ENCODE assay signal across 1 cellular context in the genomic region with DNA sequence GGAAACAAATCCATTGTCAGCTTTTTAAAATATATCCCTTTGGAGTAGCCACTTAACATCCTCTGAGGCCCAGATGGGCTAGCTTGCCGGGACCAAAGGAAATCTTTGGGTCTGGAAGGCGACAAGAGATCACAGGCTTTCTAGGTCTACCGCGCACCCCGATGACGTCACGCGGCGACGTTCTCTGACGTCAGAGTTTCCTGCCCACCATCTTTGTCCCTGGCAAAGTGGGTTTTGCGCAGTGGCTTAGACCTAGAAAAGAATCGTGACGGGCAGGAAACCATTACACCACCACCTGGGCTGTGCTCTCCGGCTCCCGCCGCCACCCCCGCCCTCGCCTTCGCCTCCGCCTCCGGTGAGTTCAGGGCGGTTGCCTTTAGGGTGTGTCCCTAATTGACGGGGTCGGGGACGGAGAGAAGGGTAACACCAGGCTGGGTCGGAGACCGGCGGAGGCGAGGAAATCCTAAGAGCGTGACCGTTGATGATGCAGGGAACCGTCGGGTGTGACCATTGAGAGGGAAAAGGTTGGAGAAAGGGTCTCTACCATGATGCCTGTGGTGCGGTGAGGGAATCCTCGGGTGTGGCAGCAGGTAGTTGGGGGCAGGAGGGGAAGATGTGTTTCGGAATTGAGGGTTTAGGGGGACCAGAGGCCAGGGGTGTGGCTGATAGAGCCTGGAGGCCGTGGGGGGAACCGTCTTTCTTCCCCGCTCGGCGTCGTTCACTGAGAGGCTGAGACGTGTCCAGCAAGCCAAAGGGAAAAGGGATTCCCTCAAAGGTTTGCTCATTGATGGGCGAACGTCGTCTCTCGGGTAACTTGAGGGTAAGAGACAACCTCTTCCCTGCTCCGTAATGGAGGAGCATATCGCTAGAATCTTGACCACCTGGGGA.
TF ChIP-seq lines count a peak whose summit lies in the region.

A gene (plus strand): TSS at position 249 of the 888 bp plus-strand sequence. CDS start 6,709 bp downstream, outside the sequence.

TF ChIP-seq in HepG2, 621 proteins besides CTCF, POLR2A, EP300 and RAD21 (continued from another document and continues in another):
- TF ChIP-seq, protein P1, sequence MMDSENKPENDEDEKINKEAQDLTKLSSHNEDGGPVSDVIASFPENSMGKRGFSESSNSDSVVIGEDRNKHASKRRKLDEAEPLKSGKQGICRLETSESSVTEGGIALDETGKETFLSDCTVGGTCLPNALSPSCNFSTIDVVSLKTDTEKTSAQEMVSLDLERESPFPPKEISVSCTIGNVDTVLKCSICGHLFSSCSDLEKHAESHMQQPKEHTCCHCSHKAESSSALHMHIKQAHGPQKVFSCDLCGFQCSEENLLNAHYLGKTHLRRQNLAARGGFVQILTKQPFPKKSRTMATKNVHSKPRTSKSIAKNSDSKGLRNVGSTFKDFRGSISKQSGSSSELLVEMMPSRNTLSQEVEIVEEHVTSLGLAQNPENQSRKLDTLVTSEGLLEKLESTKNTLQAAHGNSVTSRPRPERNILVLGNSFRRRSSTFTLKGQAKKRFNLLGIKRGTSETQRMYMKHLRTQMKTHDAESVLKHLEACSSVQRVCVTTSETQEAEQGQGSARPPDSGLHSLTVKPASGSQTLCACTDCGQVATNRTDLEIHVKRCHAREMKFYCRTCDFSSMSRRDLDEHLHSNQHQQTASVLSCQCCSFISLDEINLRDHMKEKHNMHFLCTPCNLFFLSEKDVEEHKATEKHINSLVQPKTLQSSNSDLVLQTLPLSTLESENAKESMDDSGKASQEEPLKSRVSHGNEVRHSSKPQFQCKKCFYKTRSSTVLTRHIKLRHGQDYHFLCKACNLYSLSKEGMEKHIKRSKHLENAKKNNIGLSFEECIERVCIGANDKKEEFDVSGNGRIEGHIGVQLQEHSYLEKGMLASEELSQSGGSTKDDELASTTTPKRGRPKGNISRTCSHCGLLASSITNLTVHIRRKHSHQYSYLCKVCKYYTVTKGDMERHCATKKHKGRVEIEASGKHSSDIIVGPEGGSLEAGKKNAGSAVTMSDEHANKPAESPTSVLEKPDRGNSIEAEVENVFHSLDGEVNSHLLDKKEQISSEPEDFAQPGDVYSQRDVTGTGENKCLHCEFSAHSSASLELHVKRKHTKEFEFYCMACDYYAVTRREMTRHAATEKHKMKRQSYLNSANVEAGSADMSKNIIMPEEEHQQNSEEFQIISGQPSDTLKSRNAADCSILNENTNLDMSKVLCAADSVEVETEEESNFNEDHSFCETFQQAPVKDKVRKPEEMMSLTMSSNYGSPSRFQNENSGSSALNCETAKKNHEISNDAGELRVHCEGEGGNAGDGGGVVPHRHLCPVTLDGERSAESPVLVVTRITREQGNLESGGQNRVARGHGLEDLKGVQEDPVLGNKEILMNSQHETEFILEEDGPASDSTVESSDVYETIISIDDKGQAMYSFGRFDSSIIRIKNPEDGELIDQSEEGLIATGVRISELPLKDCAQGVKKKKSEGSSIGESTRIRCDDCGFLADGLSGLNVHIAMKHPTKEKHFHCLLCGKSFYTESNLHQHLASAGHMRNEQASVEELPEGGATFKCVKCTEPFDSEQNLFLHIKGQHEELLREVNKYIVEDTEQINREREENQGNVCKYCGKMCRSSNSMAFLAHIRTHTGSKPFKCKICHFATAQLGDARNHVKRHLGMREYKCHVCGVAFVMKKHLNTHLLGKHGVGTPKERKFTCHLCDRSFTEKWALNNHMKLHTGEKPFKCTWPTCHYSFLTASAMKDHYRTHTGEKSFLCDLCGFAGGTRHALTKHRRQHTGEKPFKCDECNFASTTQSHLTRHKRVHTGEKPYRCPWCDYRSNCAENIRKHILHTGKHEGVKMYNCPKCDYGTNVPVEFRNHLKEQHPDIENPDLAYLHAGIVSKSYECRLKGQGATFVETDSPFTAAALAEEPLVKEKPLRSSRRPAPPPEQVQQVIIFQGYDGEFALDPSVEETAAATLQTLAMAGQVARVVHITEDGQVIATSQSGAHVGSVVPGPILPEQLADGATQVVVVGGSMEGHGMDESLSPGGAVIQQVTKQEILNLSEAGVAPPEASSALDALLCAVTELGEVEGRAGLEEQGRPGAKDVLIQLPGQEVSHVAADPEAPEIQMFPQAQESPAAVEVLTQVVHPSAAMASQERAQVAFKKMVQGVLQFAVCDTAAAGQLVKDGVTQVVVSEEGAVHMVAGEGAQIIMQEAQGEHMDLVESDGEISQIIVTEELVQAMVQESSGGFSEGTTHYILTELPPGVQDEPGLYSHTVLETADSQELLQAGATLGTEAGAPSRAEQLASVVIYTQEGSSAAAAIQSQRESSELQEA (CRISPR knock-in tag; IDR thresholded peaks at IDR 0.05; ENCODE audit: not compliant biosample characterization), result peak; percentile 12
- TF ChIP-seq ZNF432 (CRISPR knock-in tag; IDR thresholded peaks at IDR 0.05; ENCODE audit: borderline replicate concordance), result no peak
- TF ChIP-seq ZNF644 (CRISPR knock-in tag; IDR thresholded peaks at IDR 0.05; ENCODE audit: low read depth), result peak; percentile 77
- peak; percentile 49 for TF ChIP-seq TEAD3 (CRISPR knock-in tag; optimal IDR thresholded peaks at IDR 0.05; ENCODE audit: borderline replicate concordance)
- TF ChIP-seq, protein P2, sequence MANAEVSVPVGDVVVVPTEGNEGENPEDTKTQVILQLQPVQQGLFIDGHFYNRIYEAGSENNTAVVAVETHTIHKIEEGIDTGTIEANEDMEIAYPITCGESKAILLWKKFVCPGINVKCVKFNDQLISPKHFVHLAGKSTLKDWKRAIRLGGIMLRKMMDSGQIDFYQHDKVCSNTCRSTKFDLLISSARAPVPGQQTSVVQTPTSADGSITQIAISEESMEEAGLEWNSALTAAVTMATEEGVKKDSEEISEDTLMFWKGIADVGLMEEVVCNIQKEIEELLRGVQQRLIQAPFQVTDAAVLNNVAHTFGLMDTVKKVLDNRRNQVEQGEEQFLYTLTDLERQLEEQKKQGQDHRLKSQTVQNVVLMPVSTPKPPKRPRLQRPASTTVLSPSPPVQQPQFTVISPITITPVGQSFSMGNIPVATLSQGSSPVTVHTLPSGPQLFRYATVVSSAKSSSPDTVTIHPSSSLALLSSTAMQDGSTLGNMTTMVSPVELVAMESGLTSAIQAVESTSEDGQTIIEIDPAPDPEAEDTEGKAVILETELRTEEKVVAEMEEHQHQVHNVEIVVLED (CRISPR knock-in tag; IDR thresholded peaks at IDR 0.05; ENCODE audit: borderline replicate concordance), result peak; percentile 78
- TF ChIP-seq U2AF2 (IDR thresholded peaks at IDR 0.05; ENCODE audit: low read depth, low read length), result no peak
- no peak for TF ChIP-seq ZNF382 (CRISPR knock-in tag; IDR thresholded peaks at IDR 0.05; ENCODE audit: borderline replicate concordance)
- TF ChIP-seq ZC3H4 (CRISPR knock-in tag; IDR thresholded peaks at IDR 0.05; ENCODE audit: borderline replicate concordance), result no peak
- TF ChIP-seq ZNF235 (CRISPR knock-in tag; IDR thresholded peaks at IDR 0.05; ENCODE audit: borderline replicate concordance), result peak; percentile 48; the same call in 1 of the 2 replicates
- TF ChIP-seq PCBP2 (optimal IDR thresholded peaks at IDR 0.05; ENCODE audit: low read depth, low read length, poor library complexity, severe bottlenecking), result no peak
- peak; percentile 61; the same call in 1 of the 2 replicates for TF ChIP-seq ZNF143 (CRISPR knock-in tag; IDR thresholded peaks at IDR 0.05)
- peak; percentile 85 for TF ChIP-seq SALL1 (CRISPR knock-in tag; IDR thresholded peaks at IDR 0.05)
- peak; percentile 90 for TF ChIP-seq KDM3A (CRISPR knock-in tag; IDR thresholded peaks at IDR 0.05; ENCODE audit: low read depth)
- TF ChIP-seq, protein P3, sequence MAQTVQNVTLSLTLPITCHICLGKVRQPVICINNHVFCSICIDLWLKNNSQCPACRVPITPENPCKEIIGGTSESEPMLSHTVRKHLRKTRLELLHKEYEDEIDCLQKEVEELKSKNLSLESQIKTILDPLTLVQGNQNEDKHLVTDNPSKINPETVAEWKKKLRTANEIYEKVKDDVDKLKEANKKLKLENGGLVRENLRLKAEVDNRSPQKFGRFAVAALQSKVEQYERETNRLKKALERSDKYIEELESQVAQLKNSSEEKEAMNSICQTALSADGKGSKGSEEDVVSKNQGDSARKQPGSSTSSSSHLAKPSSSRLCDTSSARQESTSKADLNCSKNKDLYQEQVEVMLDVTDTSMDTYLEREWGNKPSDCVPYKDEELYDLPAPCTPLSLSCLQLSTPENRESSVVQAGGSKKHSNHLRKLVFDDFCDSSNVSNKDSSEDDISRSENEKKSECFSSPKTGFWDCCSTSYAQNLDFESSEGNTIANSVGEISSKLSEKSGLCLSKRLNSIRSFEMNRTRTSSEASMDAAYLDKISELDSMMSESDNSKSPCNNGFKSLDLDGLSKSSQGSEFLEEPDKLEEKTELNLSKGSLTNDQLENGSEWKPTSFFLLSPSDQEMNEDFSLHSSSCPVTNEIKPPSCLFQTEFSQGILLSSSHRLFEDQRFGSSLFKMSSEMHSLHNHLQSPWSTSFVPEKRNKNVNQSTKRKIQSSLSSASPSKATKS (CRISPR knock-in tag; IDR thresholded peaks at IDR 0.05), result no peak
- TF ChIP-seq ZFP1 (CRISPR knock-in tag; IDR thresholded peaks at IDR 0.05), result 0 out of 2 replicates have a peak, but pooled peaks have one; percentile 27
- peak; percentile 81; the same call in 1 of the 2 replicates for TF ChIP-seq CBFB (CRISPR knock-in tag; IDR thresholded peaks at IDR 0.05)
- no peak for TF ChIP-seq CCAR2 (optimal IDR thresholded peaks at IDR 0.05; ENCODE audit: low read depth, low read length)
- TF ChIP-seq ATF7-NPFF (CRISPR knock-in tag; IDR thresholded peaks at IDR 0.05; ENCODE audit: low read depth), result 0 out of 2 replicates have a peak, but pooled peaks have one; percentile 46
- TF ChIP-seq, protein P4, sequence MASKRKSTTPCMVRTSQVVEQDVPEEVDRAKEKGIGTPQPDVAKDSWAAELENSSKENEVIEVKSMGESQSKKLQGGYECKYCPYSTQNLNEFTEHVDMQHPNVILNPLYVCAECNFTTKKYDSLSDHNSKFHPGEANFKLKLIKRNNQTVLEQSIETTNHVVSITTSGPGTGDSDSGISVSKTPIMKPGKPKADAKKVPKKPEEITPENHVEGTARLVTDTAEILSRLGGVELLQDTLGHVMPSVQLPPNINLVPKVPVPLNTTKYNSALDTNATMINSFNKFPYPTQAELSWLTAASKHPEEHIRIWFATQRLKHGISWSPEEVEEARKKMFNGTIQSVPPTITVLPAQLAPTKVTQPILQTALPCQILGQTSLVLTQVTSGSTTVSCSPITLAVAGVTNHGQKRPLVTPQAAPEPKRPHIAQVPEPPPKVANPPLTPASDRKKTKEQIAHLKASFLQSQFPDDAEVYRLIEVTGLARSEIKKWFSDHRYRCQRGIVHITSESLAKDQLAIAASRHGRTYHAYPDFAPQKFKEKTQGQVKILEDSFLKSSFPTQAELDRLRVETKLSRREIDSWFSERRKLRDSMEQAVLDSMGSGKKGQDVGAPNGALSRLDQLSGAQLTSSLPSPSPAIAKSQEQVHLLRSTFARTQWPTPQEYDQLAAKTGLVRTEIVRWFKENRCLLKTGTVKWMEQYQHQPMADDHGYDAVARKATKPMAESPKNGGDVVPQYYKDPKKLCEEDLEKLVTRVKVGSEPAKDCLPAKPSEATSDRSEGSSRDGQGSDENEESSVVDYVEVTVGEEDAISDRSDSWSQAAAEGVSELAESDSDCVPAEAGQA (IDR thresholded peaks at IDR 0.05; ENCODE audit: low read depth), result peak; percentile 100
- TF ChIP-seq, protein P4 (CRISPR knock-in tag; IDR thresholded peaks at IDR 0.05; ENCODE audit: borderline replicate concordance), result no peak
- TF ChIP-seq, protein P5, sequence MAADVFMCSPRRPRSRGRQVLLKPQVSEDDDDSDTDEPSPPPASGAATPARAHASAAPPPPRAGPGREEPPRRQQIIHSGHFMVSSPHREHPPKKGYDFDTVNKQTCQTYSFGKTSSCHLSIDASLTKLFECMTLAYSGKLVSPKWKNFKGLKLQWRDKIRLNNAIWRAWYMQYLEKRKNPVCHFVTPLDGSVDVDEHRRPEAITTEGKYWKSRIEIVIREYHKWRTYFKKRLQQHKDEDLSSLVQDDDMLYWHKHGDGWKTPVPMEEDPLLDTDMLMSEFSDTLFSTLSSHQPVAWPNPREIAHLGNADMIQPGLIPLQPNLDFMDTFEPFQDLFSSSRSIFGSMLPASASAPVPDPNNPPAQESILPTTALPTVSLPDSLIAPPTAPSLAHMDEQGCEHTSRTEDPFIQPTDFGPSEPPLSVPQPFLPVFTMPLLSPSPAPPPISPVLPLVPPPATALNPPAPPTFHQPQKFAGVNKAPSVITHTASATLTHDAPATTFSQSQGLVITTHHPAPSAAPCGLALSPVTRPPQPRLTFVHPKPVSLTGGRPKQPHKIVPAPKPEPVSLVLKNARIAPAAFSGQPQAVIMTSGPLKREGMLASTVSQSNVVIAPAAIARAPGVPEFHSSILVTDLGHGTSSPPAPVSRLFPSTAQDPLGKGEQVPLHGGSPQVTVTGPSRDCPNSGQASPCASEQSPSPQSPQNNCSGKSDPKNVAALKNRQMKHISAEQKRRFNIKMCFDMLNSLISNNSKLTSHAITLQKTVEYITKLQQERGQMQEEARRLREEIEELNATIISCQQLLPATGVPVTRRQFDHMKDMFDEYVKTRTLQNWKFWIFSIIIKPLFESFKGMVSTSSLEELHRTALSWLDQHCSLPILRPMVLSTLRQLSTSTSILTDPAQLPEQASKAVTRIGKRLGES (CRISPR knock-in tag; IDR thresholded peaks at IDR 0.05; ENCODE audit: borderline replicate concordance), result no peak
- TF ChIP-seq, protein P6, sequence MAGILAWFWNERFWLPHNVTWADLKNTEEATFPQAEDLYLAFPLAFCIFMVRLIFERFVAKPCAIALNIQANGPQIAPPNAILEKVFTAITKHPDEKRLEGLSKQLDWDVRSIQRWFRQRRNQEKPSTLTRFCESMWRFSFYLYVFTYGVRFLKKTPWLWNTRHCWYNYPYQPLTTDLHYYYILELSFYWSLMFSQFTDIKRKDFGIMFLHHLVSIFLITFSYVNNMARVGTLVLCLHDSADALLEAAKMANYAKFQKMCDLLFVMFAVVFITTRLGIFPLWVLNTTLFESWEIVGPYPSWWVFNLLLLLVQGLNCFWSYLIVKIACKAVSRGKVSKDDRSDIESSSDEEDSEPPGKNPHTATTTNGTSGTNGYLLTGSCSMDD (CRISPR knock-in tag; IDR thresholded peaks at IDR 0.05), result no peak
